ENCODE assay signal across 1 cellular context in the genomic region with DNA sequence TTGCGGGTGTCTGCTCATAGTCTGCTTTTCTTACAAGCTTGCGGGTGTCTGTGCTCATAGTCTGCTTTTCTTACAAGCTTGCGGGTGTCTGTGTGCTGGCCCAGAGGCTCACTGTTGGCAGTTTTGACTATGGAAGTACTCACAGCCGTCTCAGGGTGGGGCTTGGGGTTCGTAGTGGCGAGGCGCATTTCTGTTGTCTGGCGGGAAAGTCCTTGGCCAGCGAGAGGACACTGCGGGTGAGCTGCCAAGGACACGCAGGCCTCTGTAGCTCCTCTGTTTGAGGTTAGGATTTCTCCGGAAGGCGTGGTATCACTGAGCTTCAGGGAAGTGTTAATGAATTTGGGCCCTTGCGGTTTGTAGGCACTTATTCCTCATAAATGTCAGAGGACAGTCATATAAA.
TF ChIP-seq lines count a peak whose summit lies in the region.

No MANE protein-coding gene starts in this region.

TF ChIP-seq in WTC11, 78 proteins besides CTCF, POLR2A, EP300 and RAD21 (continued from another document):
- TF ChIP-seq, protein P1, sequence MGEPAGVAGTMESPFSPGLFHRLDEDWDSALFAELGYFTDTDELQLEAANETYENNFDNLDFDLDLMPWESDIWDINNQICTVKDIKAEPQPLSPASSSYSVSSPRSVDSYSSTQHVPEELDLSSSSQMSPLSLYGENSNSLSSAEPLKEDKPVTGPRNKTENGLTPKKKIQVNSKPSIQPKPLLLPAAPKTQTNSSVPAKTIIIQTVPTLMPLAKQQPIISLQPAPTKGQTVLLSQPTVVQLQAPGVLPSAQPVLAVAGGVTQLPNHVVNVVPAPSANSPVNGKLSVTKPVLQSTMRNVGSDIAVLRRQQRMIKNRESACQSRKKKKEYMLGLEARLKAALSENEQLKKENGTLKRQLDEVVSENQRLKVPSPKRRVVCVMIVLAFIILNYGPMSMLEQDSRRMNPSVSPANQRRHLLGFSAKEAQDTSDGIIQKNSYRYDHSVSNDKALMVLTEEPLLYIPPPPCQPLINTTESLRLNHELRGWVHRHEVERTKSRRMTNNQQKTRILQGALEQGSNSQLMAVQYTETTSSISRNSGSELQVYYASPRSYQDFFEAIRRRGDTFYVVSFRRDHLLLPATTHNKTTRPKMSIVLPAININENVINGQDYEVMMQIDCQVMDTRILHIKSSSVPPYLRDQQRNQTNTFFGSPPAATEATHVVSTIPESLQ (CRISPR knock-in tag; IDR thresholded peaks at IDR 0.05) = no peak
- TF ChIP-seq, protein P2, sequence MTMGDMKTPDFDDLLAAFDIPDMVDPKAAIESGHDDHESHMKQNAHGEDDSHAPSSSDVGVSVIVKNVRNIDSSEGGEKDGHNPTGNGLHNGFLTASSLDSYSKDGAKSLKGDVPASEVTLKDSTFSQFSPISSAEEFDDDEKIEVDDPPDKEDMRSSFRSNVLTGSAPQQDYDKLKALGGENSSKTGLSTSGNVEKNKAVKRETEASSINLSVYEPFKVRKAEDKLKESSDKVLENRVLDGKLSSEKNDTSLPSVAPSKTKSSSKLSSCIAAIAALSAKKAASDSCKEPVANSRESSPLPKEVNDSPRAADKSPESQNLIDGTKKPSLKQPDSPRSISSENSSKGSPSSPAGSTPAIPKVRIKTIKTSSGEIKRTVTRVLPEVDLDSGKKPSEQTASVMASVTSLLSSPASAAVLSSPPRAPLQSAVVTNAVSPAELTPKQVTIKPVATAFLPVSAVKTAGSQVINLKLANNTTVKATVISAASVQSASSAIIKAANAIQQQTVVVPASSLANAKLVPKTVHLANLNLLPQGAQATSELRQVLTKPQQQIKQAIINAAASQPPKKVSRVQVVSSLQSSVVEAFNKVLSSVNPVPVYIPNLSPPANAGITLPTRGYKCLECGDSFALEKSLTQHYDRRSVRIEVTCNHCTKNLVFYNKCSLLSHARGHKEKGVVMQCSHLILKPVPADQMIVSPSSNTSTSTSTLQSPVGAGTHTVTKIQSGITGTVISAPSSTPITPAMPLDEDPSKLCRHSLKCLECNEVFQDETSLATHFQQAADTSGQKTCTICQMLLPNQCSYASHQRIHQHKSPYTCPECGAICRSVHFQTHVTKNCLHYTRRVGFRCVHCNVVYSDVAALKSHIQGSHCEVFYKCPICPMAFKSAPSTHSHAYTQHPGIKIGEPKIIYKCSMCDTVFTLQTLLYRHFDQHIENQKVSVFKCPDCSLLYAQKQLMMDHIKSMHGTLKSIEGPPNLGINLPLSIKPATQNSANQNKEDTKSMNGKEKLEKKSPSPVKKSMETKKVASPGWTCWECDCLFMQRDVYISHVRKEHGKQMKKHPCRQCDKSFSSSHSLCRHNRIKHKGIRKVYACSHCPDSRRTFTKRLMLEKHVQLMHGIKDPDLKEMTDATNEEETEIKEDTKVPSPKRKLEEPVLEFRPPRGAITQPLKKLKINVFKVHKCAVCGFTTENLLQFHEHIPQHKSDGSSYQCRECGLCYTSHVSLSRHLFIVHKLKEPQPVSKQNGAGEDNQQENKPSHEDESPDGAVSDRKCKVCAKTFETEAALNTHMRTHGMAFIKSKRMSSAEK (CRISPR knock-in tag; IDR thresholded peaks at IDR 0.05; ENCODE audit: borderline replicate concordance) = no peak
- TF ChIP-seq NR1H2 (CRISPR knock-in tag; IDR thresholded peaks at IDR 0.05) = no peak
- TF ChIP-seq, protein P3, sequence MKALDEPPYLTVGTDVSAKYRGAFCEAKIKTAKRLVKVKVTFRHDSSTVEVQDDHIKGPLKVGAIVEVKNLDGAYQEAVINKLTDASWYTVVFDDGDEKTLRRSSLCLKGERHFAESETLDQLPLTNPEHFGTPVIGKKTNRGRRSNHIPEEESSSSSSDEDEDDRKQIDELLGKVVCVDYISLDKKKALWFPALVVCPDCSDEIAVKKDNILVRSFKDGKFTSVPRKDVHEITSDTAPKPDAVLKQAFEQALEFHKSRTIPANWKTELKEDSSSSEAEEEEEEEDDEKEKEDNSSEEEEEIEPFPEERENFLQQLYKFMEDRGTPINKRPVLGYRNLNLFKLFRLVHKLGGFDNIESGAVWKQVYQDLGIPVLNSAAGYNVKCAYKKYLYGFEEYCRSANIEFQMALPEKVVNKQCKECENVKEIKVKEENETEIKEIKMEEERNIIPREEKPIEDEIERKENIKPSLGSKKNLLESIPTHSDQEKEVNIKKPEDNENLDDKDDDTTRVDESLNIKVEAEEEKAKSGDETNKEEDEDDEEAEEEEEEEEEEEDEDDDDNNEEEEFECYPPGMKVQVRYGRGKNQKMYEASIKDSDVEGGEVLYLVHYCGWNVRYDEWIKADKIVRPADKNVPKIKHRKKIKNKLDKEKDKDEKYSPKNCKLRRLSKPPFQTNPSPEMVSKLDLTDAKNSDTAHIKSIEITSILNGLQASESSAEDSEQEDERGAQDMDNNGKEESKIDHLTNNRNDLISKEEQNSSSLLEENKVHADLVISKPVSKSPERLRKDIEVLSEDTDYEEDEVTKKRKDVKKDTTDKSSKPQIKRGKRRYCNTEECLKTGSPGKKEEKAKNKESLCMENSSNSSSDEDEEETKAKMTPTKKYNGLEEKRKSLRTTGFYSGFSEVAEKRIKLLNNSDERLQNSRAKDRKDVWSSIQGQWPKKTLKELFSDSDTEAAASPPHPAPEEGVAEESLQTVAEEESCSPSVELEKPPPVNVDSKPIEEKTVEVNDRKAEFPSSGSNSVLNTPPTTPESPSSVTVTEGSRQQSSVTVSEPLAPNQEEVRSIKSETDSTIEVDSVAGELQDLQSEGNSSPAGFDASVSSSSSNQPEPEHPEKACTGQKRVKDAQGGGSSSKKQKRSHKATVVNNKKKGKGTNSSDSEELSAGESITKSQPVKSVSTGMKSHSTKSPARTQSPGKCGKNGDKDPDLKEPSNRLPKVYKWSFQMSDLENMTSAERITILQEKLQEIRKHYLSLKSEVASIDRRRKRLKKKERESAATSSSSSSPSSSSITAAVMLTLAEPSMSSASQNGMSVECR (CRISPR knock-in tag; IDR thresholded peaks at IDR 0.05; ENCODE audit: borderline replicate concordance) = no peak
- TF ChIP-seq ZNF263 (CRISPR knock-in tag; IDR thresholded peaks at IDR 0.05; ENCODE audit: low read depth) = no peak
- TF ChIP-seq TEAD1 (CRISPR knock-in tag; IDR thresholded peaks at IDR 0.05) = no peak
- TF ChIP-seq KAT7 (CRISPR knock-in tag; IDR thresholded peaks at IDR 0.05; ENCODE audit: borderline replicate concordance) = no peak
- no peak for TF ChIP-seq ZNF121 (CRISPR knock-in tag; IDR thresholded peaks at IDR 0.05)
- TF ChIP-seq ELF4 (CRISPR knock-in tag; IDR thresholded peaks at IDR 0.05; ENCODE audit: low read depth) = no peak
- TF ChIP-seq ZNF396 (CRISPR knock-in tag; IDR thresholded peaks at IDR 0.05; ENCODE audit: borderline replicate concordance) = no peak
